ENCODE assay signal across 12 cellular contexts in the genomic region with DNA sequence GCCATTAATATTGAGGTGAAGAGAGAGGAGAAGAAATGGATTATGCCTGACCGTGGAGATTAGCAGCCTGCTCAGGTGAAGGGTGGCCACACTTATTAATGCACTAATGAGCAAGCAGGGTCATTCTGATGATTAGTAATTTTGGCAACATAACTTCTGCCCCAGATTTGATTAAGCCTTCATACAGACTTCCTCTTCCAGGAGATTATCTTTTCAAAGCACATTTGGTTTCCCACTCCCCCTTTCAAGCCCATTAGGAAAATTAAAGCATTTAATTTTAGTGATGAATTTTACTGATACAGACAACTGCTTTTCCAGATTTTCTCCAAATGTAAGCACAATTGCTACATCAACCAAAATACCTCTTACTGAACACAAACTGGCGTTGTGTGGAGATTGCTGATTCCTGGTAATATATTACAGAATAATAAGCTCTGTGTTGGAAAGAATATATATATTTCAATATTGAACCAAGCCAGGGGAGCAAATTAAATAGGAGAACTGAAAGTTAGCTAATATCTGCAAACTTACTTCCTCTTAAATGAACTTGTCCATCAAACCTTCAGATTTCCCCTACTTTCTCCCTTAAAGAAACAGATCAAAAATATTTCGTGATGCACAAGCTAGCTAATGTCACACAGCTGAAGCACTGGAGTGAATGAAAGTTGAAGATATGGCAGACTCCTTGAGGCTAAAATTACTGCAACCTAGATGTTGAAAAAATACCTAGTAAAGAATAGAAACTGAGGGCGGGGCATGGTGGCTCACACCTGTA.
DNase-seq lines count a peak whose midpoint lies in the region; ATAC-seq, FAIRE-seq and TF ChIP-seq lines count a peak whose summit lies in the region.
"Had no signal": no experiment of that assay in that cellular context is flagged by ENCODE, and none has a peak within 500 bp of the region (broad histone marks: within the 10 kb centered on the region; RNA-seq: fewer than 3 reads in every experiment).

No MANE protein-coding gene starts in this region.

- peaks cover 27% of the 10 kb centered on the region for H3K36me3 Mint-ChIP-seq in activated naive CD8-positive, alpha-beta T cell treated with anti-CD3 and anti-CD28 coated beads for 36 hours
- peaks cover 8% of the 10 kb centered on the region for H3K36me3 Mint-ChIP-seq in activated naive CD4-positive, alpha-beta T cell treated with anti-CD3 and anti-CD28 coated beads for 36 hours (ENCODE audit: low read depth)

- H3K27me3 ChIP-seq in BLaER1 (no peaks in the 10 kb centered on the region), Karpas-422 (ENCODE audit: low read length) (no peaks in the 10 kb centered on the region)

- no peak for FAIRE-seq in H54 (lab: Jason Lieb, UNC)

- H3K4me2 ChIP-seq in BLaER1 (peak overlapping the region; percentile 33), Karpas-422 (ENCODE audit: low read depth, low read length, poor library complexity, severe bottlenecking) (peak overlapping the region; percentile 64)

- ATAC-seq in GM18861 (IDR thresholded peaks at IDR 0.05; ENCODE audit: unreplicated experiment) = peak; percentile 34

- H3K36me3 ChIP-seq in BLaER1 = peaks cover 43% of the 10 kb centered on the region
- no peaks in the 10 kb centered on the region for H3K36me3 ChIP-seq in Karpas-422 (ENCODE audit: insufficient read depth, low read length)

- DNase-seq in Karpas-422 (peak; percentile 95), NCI-H1105 treated with DMSO at 0.1 percent for 48 hours (lab: John Stamatoyannopoulos, UW) (no peak), H54 (ENCODE audit: insufficient read length, low spot score) (no peak), NCI-H1417 (lab: John Stamatoyannopoulos, UW) (no peak)
- no peak for DNase-seq in activated naive CD8-positive, alpha-beta T cell treated with anti-CD3 and anti-CD28 coated beads for 36 hours
- no peak for DNase-seq in activated naive CD4-positive, alpha-beta T cell treated with anti-CD3 and anti-CD28 coated beads for 36 hours
- DNase-seq: activated CD4-positive, alpha-beta T cell treated with anti-CD3 and anti-CD28 coated beads for 4 hours; effector CD8-positive, alpha-beta T cell; IMR-90; NCI-H2171 treated with DMSO at 0.1 percent for 48 hours had no signal

- H3K9me3 ChIP-seq in BLaER1 (no peaks in the 10 kb centered on the region), Karpas-422 (ENCODE audit: low read length) (no peaks in the 10 kb centered on the region)

- no peak overlapping the region for H3K4me3 Mint-ChIP-seq in activated naive CD8-positive, alpha-beta T cell treated with anti-CD3 and anti-CD28 coated beads for 36 hours
- H3K4me3 Mint-ChIP-seq in activated naive CD4-positive, alpha-beta T cell treated with anti-CD3 and anti-CD28 coated beads for 36 hours = no peak overlapping the region

- peaks cover 87% of the 10 kb centered on the region for H3K4me1 ChIP-seq in BLaER1
- peaks cover 91% of the 10 kb centered on the region for H3K4me1 ChIP-seq in Karpas-422 (ENCODE audit: low read length)

- H3K79me2 ChIP-seq in Karpas-422 (ENCODE audit: low read length) = no peaks in the 10 kb centered on the region

- peaks cover 58% of the 10 kb centered on the region for H3K4me1 Mint-ChIP-seq in activated naive CD8-positive, alpha-beta T cell treated with anti-CD3 and anti-CD28 coated beads for 36 hours
- H3K4me1 Mint-ChIP-seq in activated naive CD4-positive, alpha-beta T cell treated with anti-CD3 and anti-CD28 coated beads for 36 hours (ENCODE audit: low read depth) = peaks cover 44% of the 10 kb centered on the region

- no peaks in the 10 kb centered on the region for H3K9me2 ChIP-seq in Karpas-422 (replicated peaks; ENCODE audit: insufficient read depth, low read length)

- intact Hi-C loops in activated naive CD4-positive, alpha-beta T cell treated with anti-CD3 and anti-CD28 coated beads for 36 hours (cut with micrococcal nuclease) = loop anchor here (1.0 to 5.0 kb wide), 5 partner anchors 8 to 123 kb away; no protein-coding TSS in a partner anchor

- peaks cover 76% of the 10 kb centered on the region for H4K20me1 ChIP-seq in BLaER1
- H4K20me1 ChIP-seq in Karpas-422 (ENCODE audit: insufficient read depth, low read depth, low read length) = no peaks in the 10 kb centered on the region

- H3K27ac Mint-ChIP-seq in activated naive CD8-positive, alpha-beta T cell treated with anti-CD3 and anti-CD28 coated beads for 36 hours = peak overlapping the region; percentile 88
- no peak overlapping the region for H3K27ac Mint-ChIP-seq in activated naive CD4-positive, alpha-beta T cell treated with anti-CD3 and anti-CD28 coated beads for 36 hours

- H2AFZ ChIP-seq in Karpas-422 (ENCODE audit: low read length) = no peak overlapping the region

- H3K27me3 Mint-ChIP-seq in activated naive CD8-positive, alpha-beta T cell treated with anti-CD3 and anti-CD28 coated beads for 36 hours = no peaks in the 10 kb centered on the region
- no peaks in the 10 kb centered on the region for H3K27me3 Mint-ChIP-seq in activated naive CD4-positive, alpha-beta T cell treated with anti-CD3 and anti-CD28 coated beads for 36 hours (ENCODE audit: low read depth)

- no peak for TF ChIP-seq POLR2A in H54 (IDR thresholded peaks at IDR 0.05; ENCODE audit: low read depth, low read length)

- H3K4me3 ChIP-seq in BLaER1 (no peak overlapping the region), Karpas-422 (ENCODE audit: low read length) (peak overlapping the region; percentile 42)

- no peaks in the 10 kb centered on the region for H3K9me3 Mint-ChIP-seq in activated naive CD8-positive, alpha-beta T cell treated with anti-CD3 and anti-CD28 coated beads for 36 hours
- no peaks in the 10 kb centered on the region for H3K9me3 Mint-ChIP-seq in activated naive CD4-positive, alpha-beta T cell treated with anti-CD3 and anti-CD28 coated beads for 36 hours

- H3K9ac ChIP-seq in BLaER1 (no peak overlapping the region), Karpas-422 (ENCODE audit: low read length) (peak overlapping the region; percentile 67)

- H3K27ac ChIP-seq in BLaER1 (no peak overlapping the region), Karpas-422 (ENCODE audit: low read length) (peak overlapping the region; percentile 99)

- CTCF ChIA-PET in activated naive CD4-positive, alpha-beta T cell treated with anti-CD3 and anti-CD28 coated beads for 36 hours (lab: Charles Lee) = interaction anchor here (0.5 to 1.2 kb wide), 2 partner anchors 28 to 75 kb away, joined by 5 to 6 read pairs; no protein-coding TSS in a partner anchor
